In the genomic region with DNA sequence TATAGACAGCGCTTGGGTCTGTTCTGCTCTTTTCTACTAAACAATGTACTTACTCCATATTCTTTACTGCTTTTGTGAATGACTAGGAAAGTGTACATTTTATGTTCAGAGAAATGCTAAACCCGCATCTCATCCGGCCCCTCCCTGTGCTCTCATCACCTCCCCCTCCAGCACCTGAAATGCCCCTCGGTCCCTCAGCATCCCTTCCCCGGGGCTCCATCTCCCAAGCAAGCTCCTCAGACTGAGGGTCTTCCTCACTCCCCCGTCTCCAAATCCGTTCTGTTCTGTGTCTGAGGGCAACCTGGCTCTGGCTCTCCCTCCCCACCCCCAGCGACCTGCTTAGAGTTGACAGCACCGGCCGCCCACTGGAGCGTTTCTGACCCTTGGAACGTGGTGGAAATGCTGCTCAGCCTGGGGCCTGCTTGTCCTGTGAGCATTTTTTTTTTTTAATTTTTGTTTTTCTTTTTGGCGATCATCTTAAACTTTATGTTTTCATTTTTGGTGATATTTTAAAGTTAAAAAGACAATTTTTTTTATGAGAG, we compare ENCODE assay signal across 2 cellular contexts.
TF ChIP-seq lines count a peak whose summit lies in the region.

No MANE protein-coding gene starts in this region.

TF ChIP-seq in SK-N-SH, 30 proteins besides CTCF, POLR2A, EP300 and RAD21:
- no peak for TF ChIP-seq POLR2AphosphoS5 (IDR thresholded peaks at IDR 0.05; ENCODE audit: low read depth, low read length)
- TF ChIP-seq, protein P1, sequence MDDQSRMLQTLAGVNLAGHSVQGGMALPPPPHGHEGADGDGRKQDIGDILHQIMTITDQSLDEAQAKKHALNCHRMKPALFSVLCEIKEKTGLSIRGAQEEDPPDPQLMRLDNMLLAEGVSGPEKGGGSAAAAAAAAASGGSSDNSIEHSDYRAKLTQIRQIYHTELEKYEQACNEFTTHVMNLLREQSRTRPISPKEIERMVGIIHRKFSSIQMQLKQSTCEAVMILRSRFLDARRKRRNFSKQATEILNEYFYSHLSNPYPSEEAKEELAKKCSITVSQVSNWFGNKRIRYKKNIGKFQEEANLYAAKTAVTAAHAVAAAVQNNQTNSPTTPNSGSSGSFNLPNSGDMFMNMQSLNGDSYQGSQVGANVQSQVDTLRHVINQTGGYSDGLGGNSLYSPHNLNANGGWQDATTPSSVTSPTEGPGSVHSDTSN (IDR thresholded peaks at IDR 0.05): no peak
- no peak for TF ChIP-seq YY1 (IDR thresholded peaks at IDR 0.05; ENCODE audit: low read depth)
- no peak for TF ChIP-seq FOXM1 (IDR thresholded peaks at IDR 0.05; ENCODE audit: low read depth)
- no peak for TF ChIP-seq RCOR1 (IDR thresholded peaks at IDR 0.05; ENCODE audit: low read length)
- no peak for TF ChIP-seq ELF1 (IDR thresholded peaks at IDR 0.05)
- TF ChIP-seq JUND (IDR thresholded peaks at IDR 0.05): no peak
- no peak for TF ChIP-seq NRF1 (IDR thresholded peaks at IDR 0.05; ENCODE audit: low read depth, low read length)
- TF ChIP-seq SMC3 (IDR thresholded peaks at IDR 0.05; ENCODE audit: low read depth, low read length): no peak
- TF ChIP-seq, protein P2, sequence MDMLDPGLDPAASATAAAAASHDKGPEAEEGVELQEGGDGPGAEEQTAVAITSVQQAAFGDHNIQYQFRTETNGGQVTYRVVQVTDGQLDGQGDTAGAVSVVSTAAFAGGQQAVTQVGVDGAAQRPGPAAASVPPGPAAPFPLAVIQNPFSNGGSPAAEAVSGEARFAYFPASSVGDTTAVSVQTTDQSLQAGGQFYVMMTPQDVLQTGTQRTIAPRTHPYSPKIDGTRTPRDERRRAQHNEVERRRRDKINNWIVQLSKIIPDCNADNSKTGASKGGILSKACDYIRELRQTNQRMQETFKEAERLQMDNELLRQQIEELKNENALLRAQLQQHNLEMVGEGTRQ (IDR thresholded peaks at IDR 0.05; ENCODE audit: borderline replicate concordance, low read depth, low read length): no peak

TF ChIP-seq in SK-N-SH treated with all-trans-retinoic acid at 6 μM for 48 hours, 23 proteins besides CTCF, POLR2A, EP300 and RAD21:
- TF ChIP-seq ZFP3 (CRISPR knock-in tag; IDR thresholded peaks at IDR 0.05): no peak
TF ChIP-seq in SK-N-SH treated with all-trans-retinoic acid at 6 μM for 48 hours: peak in this region for 0.
